12 cellular contexts compared by ENCODE assay signal in genomic region chr4:110163327-110164070, GRCh38. TPM values are rescaled to one million over a fixed set of nuclear protein-coding genes. Genes with fewer than 3 reads are reported as not detected.
DNase-seq lines count a peak whose midpoint lies in the region; ATAC-seq, FAIRE-seq and TF ChIP-seq lines count a peak whose summit lies in the region.
"Had no signal": no experiment of that assay in that cellular context is flagged by ENCODE, and none has a peak within 500 bp of the region (broad histone marks: within the 10 kb centered on the region; RNA-seq: fewer than 3 reads in every experiment).

No MANE protein-coding gene starts in this region.

- H3K36me3 ChIP-seq in HEK293 (ENCODE audit: control insufficient read depth in 2 of 2, insufficient read depth in 1 of 2, low read length in 2 of 2) (no peaks in the 10 kb centered on the region), keratinocyte (ENCODE audit: control insufficient read depth in 2 of 2, extremely low read depth in 1 of 2, insufficient read depth in 2 of 2, low read length in 2 of 2) (peaks cover 0 to 1% of the 10 kb centered on the region in 2 experiments)
- H3K36me3 ChIP-seq: lower lobe of right lung had no signal

- TF ChIP-seq CTCF in HEK293 (tag by site-specific recombination; IDR thresholded peaks at IDR 0.05) = no peak
- TF ChIP-seq CTCF in keratinocyte (optimal IDR thresholded peaks at IDR 0.05 in 1 of 3, IDR thresholded peaks at IDR 0.05 in 1 of 3, conservative IDR thresholded peaks at IDR 0.05 in 1 of 3; ENCODE audit: extremely low read depth in 1 of 3, insufficient read depth in 2 of 3, low read length in 3 of 3) = peak in 1 of 3 experiments; percentile 11
- TF ChIP-seq CTCF in GM10266 (IDR thresholded peaks at IDR 0.05; ENCODE audit: control insufficient read depth, insufficient read depth, low read depth, missing control alignments) = no peak

- POLR2A ChIA-PET in HEK293 (lab: Yijun Ruan, JAX) = no interaction called here

- H3K9me1 ChIP-seq in keratinocyte (ENCODE audit: control insufficient read depth, extremely low read depth, insufficient read depth, low read length) = no peaks in the 10 kb centered on the region

- no peak overlapping the region for H3K4me3 ChIP-seq in HEK293 (ENCODE audit: low read depth, low read length)
- H3K4me3 ChIP-seq in keratinocyte (ENCODE audit: control insufficient read depth in 2 of 3, extremely low read depth in 1 of 3, insufficient read depth in 2 of 3, low read depth in 1 of 3, low read length in 3 of 3) = no peak overlapping the region
- H3K4me3 ChIP-seq: lower lobe of right lung had no signal

- H3K79me2 ChIP-seq in keratinocyte (ENCODE audit: control insufficient read depth, insufficient read depth, low read length) = peaks cover 25% of the 10 kb centered on the region

- in situ Hi-C loops in ACHN (cut with HindIII; ENCODE audit: low pct_ligation_motif_present, low pct_unique_long_range_greater_than_20kb, low sequenced_read_pairs) = no loop called here

- no peak overlapping the region for H3K4me3 Mint-ChIP-seq in activated naive CD8-positive, alpha-beta T cell treated with anti-CD3 and anti-CD28 coated beads for 36 hours

- no peaks in the 10 kb centered on the region for H3K9me3 ChIP-seq in HEK293 (ENCODE audit: control insufficient read depth, insufficient read depth, low read depth, low read length)
- no peaks in the 10 kb centered on the region for H3K9me3 ChIP-seq in keratinocyte (ENCODE audit: control insufficient read depth, low read depth, low read length)
- H3K9me3 ChIP-seq: lower lobe of right lung had no signal

- ATAC-seq in HG03521 (IDR thresholded peaks at IDR 0.05; ENCODE audit: unreplicated experiment) = no peak
- ATAC-seq in GM19467 (IDR thresholded peaks at IDR 0.05; ENCODE audit: unreplicated experiment) = no peak
- ATAC-seq in GM18861 (IDR thresholded peaks at IDR 0.05; ENCODE audit: unreplicated experiment) = no peak
- ATAC-seq: lower lobe of right lung had no signal

- peak; percentile 53 for FAIRE-seq in keratinocyte (lab: Jason Lieb, UNC)
- FAIRE-seq: endometrium had no signal

- H3K4me1 ChIP-seq in HEK293 (ENCODE audit: control insufficient read depth, insufficient read depth, low read length) (peaks cover 8% of the 10 kb centered on the region), keratinocyte (ENCODE audit: control insufficient read depth, extremely low read depth, insufficient read depth, low read length) (peaks cover 44% of the 10 kb centered on the region)
- H3K4me1 ChIP-seq: lower lobe of right lung had no signal

- H3K27me3 Mint-ChIP-seq in activated naive CD8-positive, alpha-beta T cell treated with anti-CD3 and anti-CD28 coated beads for 36 hours = no peaks in the 10 kb centered on the region

- no peaks in the 10 kb centered on the region for H3K27me3 ChIP-seq in keratinocyte (ENCODE audit: control insufficient read depth, extremely low read depth, insufficient read depth, low read length)

- no peak overlapping the region for H2AFZ ChIP-seq in keratinocyte (ENCODE audit: control insufficient read depth, low read length)

- dilution Hi-C loops in keratinocyte (cut with MboI; ENCODE audit: extremely low pct_ligation_motif_present, low sequenced_read_pairs) = no loop called here

- no peak overlapping the region for H3K9ac ChIP-seq in keratinocyte (ENCODE audit: control insufficient read depth, extremely low read depth, insufficient read depth, low read length)

- H4K20me1 ChIP-seq in keratinocyte (ENCODE audit: control insufficient read depth, extremely low read depth, insufficient read depth, low read length) = no peaks in the 10 kb centered on the region

- H3K27ac Mint-ChIP-seq in activated naive CD8-positive, alpha-beta T cell treated with anti-CD3 and anti-CD28 coated beads for 36 hours = peak overlapping the region; percentile 3

- H3K36me3 Mint-ChIP-seq in activated naive CD8-positive, alpha-beta T cell treated with anti-CD3 and anti-CD28 coated beads for 36 hours = peaks cover 14% of the 10 kb centered on the region

- CTCF ChIA-PET in HEK293 (lab: Yijun Ruan, JAX) = no interaction called here

- peaks cover 22% of the 10 kb centered on the region for H3K4me1 Mint-ChIP-seq in activated naive CD8-positive, alpha-beta T cell treated with anti-CD3 and anti-CD28 coated beads for 36 hours

- peak overlapping the region; percentile 55 for H3K4me2 ChIP-seq in keratinocyte (ENCODE audit: control insufficient read depth, extremely low read depth, insufficient read depth, low read depth, low read length)

- no peaks in the 10 kb centered on the region for H3K9me3 Mint-ChIP-seq in activated naive CD8-positive, alpha-beta T cell treated with anti-CD3 and anti-CD28 coated beads for 36 hours

- DNase-seq in ACHN = peak; percentile 4
- DNase-seq in activated naive CD8-positive, alpha-beta T cell treated with anti-CD3 and anti-CD28 coated beads for 36 hours = no peak
- peak; percentile 56 for DNase-seq in keratinocyte (ENCODE audit: low read depth, low spot score)
- DNase-seq in GM10266 (ENCODE audit: extremely low spot score) = no peak
- DNase-seq: lower lobe of right lung, NCI-H1105, Right ventricle myocardium superior had no signal

- H3K27ac ChIP-seq in HEK293 (ENCODE audit: extremely low read depth, low read depth, low read length) = peak overlapping the region; percentile 29; the same call in 1 of the 2 replicates
- H3K27ac ChIP-seq in keratinocyte (ENCODE audit: control insufficient read depth, insufficient read depth, low read length) = peak overlapping the region; percentile 76
- H3K27ac ChIP-seq: lower lobe of right lung had no signal

TF ChIP-seq in HEK293, 187 proteins besides CTCF, POLR2A, EP300 and RAD21 (continues in another document):
- peak; percentile 21; the same call in 1 of the 2 replicates for TF ChIP-seq ZNF558 (tag by site-specific recombination; IDR thresholded peaks at IDR 0.05)
- TF ChIP-seq SETDB1 (IDR thresholded peaks at IDR 0.05; ENCODE audit: insufficient read length, low read length) = no peak
- TF ChIP-seq ZNF350 (tag by site-specific recombination; IDR thresholded peaks at IDR 0.05) = no peak
- no peak for TF ChIP-seq ZNF571 (tag by site-specific recombination; IDR thresholded peaks at IDR 0.05)
- TF ChIP-seq PRDM10 (tag by site-specific recombination; IDR thresholded peaks at IDR 0.05) = 0 out of 2 replicates have a peak, but pooled peaks have one; percentile 23
- no peak for TF ChIP-seq ZNF585B (tag by site-specific recombination; IDR thresholded peaks at IDR 0.05)
- TF ChIP-seq ZNF394 (tag by site-specific recombination; IDR thresholded peaks at IDR 0.05; ENCODE audit: borderline replicate concordance) = no peak
- TF ChIP-seq ZNF600 (tag by site-specific recombination; IDR thresholded peaks at IDR 0.05) = 0 out of 2 replicates have a peak, but pooled peaks have one; percentile 30
- 0 out of 2 replicates have a peak, but pooled peaks have one; percentile 21 for TF ChIP-seq ZEB2 (tag by site-specific recombination; IDR thresholded peaks at IDR 0.05)
- TF ChIP-seq ZNF335 (tag by site-specific recombination; conservative IDR thresholded peaks at IDR 0.05) = no peak
- no peak for TF ChIP-seq ZNF561 (tag by site-specific recombination; IDR thresholded peaks at IDR 0.05; ENCODE audit: borderline replicate concordance)
- no peak for TF ChIP-seq ZFP41 (tag by site-specific recombination; IDR thresholded peaks at IDR 0.05; ENCODE audit: borderline replicate concordance)
- TF ChIP-seq ZNF169 (tag by site-specific recombination; IDR thresholded peaks at IDR 0.05) = no peak

RNA-seq across cellular contexts. Expression of gene ELOVL6, which starts 34.9 kb away (rescaled TPM):
- 10 to 100 TPM in 1 of 2 experiments, 1 to 10 TPM in 1; 8.4 to 13.3 TPM for total RNA-seq in activated naive CD8-positive, alpha-beta T cell treated with anti-CD3 and anti-CD28 coated beads for 36 hours
- 36.5 to 65.9 TPM (median 55.4 TPM) in 3 replicates for polyA plus RNA-seq in keratinocyte
- 9.8 TPM for polyA plus RNA-seq in keratinocyte (2011; ENCODE audit: low read depth)
- 38.2 and 46.5 TPM in 2 replicates for polyA plus RNA-seq in keratinocyte (2011; cell fraction: cytosol; rRNA removed)
- polyA plus RNA-seq in keratinocyte (2011; cell fraction: nucleus; rRNA removed) = 41.9 and 48.5 TPM in 2 replicates
- polyA plus RNA-seq in keratinocyte (2012; ENCODE audit: low replicate concordance) = 17.5 and 44.5 TPM in 2 replicates
- 23.6 to 79.7 TPM (median 42.3 TPM) in 3 replicates for polyA minus RNA-seq in keratinocyte
- polyA minus RNA-seq in keratinocyte (2011; cell fraction: cytosol; rRNA and poly(A)+ RNA removed) = 18.8 TPM
- 20.6 and 51.2 TPM in 2 replicates for polyA minus RNA-seq in keratinocyte (2011; cell fraction: nucleus; rRNA and poly(A)+ RNA removed)

Comparison
In these comparisons a context has a peak if more than half of its experiments do, and no peak if none do; other contexts are left out.
1. DNase-seq: peak in ACHN (single experiment) and keratinocyte (single experiment); none in activated naive CD8-positive, alpha-beta T cell treated with anti-CD3 and anti-CD28 coated beads for 36 hours (single experiment) and GM10266 (single experiment).